Comparison of ENCODE assay signal across 22 cellular contexts in the genomic region with DNA sequence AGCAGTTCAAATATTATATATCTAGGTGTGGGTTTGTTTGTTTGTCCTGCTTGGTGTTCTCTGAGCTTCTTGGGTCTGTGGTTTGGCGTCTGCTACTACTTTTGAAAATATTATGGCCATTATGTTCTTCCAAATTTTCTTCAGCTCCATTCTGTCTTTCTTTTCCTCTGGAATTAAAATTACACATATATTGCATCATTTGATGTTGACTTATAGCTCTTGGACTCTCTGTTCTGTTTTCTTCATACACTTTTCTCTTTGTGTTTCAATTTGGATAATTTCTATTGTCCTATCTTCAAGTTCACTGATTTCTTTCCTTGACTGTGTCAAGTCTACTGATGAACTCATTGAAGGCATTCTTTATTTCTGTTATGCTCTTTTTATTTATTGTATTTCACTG.
DNase-seq lines count a peak whose midpoint lies in the region; ATAC-seq, FAIRE-seq and TF ChIP-seq lines count a peak whose summit lies in the region.
"Had no signal": no experiment of that assay in that cellular context is flagged by ENCODE, and none has a peak within 500 bp of the region (broad histone marks: within the 10 kb centered on the region; RNA-seq: fewer than 3 reads in every experiment).

No MANE protein-coding gene starts in this region.

- H3K27me3 Mint-ChIP-seq in MCF 10A (ENCODE audit: insufficient read depth, unreplicated experiment), result no peaks in the 10 kb centered on the region

- ATAC-seq in K562, result no peak
- no peak for ATAC-seq in HG03139 (IDR thresholded peaks at IDR 0.05; ENCODE audit: unreplicated experiment)
- ATAC-seq in HG02678 (IDR thresholded peaks at IDR 0.05; ENCODE audit: unreplicated experiment), result no peak
- ATAC-seq in HG03457 (IDR thresholded peaks at IDR 0.05; ENCODE audit: unreplicated experiment), result no peak

- H3K4me3 ChIP-seq in breast epithelium (no peak overlapping the region), adipocyte (ENCODE audit: low read length) (no peak overlapping the region), K562 (no peak overlapping the region)
- H3K4me3 ChIP-seq: BLaER1 had no signal

- TF ChIP-seq POLR2A in breast epithelium (IDR thresholded peaks at IDR 0.05) (no peak), K562 (conservative IDR thresholded peaks at IDR 0.05) (no peak)

- no peak overlapping the region for H3K27ac ChIP-seq in breast epithelium
- H3K27ac ChIP-seq in K562 (ENCODE audit: extremely low read depth, low read depth, low read length), result no peak overlapping the region
- H3K27ac ChIP-seq: 22Rv1, BLaER1 had no signal

- H3K9ac ChIP-seq in adipocyte (ENCODE audit: low read length) (no peak overlapping the region), K562 (ENCODE audit: insufficient read depth in 1 of 2, low read depth in 2 of 2, low read length in 2 of 2) (no peak overlapping the region)
- H3K9ac ChIP-seq: BLaER1 had no signal

- POLR2A ChIA-PET in MCF 10A (lab: Yijun Ruan, JAX) (interaction anchor here (0.5 to 0.6 kb wide), 2 partner anchors 9 to 385 kb away, joined by 4 to 5 read pairs; no protein-coding TSS in a partner anchor), K562 (lab: Yijun Ruan, JAX) (no interaction called here)

- BruUV-seq in MCF 10A (replicated peaks; lab: Mats Ljungman, UMichigan) (no TSS peak), K562 (replicated peaks; lab: Mats Ljungman, UMichigan) (no TSS peak)

- H3K79me2 ChIP-seq in K562 (ENCODE audit: control insufficient read depth, insufficient read depth, low read length), result no peaks in the 10 kb centered on the region

- FAIRE-seq in GM19239 (lab: Jason Lieb, UNC) (peak; percentile 80), K562 (lab: Jason Lieb, UNC) (no peak)
- FAIRE-seq: G401.6, GM12891 had no signal

- H4K20me1 ChIP-seq in K562 (replicated peaks; ENCODE audit: control insufficient read depth, insufficient read depth, low read length), result no peaks in the 10 kb centered on the region
- H4K20me1 ChIP-seq: BLaER1 had no signal

- in situ Hi-C loops in K562 (cut with MboI), result no loop called here

- CTCF ChIA-PET in MCF 10A (lab: Yijun Ruan, JAX) (no interaction called here), K562 (lab: Yijun Ruan, JAX; ENCODE audit: low intra/inter-chr PET ratio) (no interaction called here)

- no peaks in the 10 kb centered on the region for H3K36me3 Mint-ChIP-seq in MCF 10A (ENCODE audit: insufficient read depth, unreplicated experiment)
- H3K36me3 Mint-ChIP-seq: CD14-positive monocyte; CD4-positive, alpha-beta memory T cell; CD4-positive, CD25-positive, alpha-beta regulatory T cell; CD8-positive, alpha-beta memory T cell had no signal

- no peaks in the 10 kb centered on the region for H3K36me3 ChIP-seq in breast epithelium
- no peaks in the 10 kb centered on the region for H3K36me3 ChIP-seq in adipocyte (ENCODE audit: control insufficient read depth, insufficient read depth, low read length, severe bottlenecking)
- no peaks in the 10 kb centered on the region for H3K36me3 ChIP-seq in K562 (ENCODE audit: control insufficient read depth, insufficient read depth, low read length)
- H3K36me3 ChIP-seq: BE2C, BLaER1 had no signal

- no peak overlapping the region for H3K4me3 Mint-ChIP-seq in MCF 10A (ENCODE audit: unreplicated experiment)
- H3K4me3 Mint-ChIP-seq: CD14-positive monocyte; CD4-positive, alpha-beta memory T cell; CD4-positive, CD25-positive, alpha-beta regulatory T cell; CD8-positive, alpha-beta memory T cell had no signal

- no peak overlapping the region for H3K4me2 ChIP-seq in K562 (ENCODE audit: insufficient read depth, low read length)
- H3K4me2 ChIP-seq: BLaER1 had no signal

- no peak for TF ChIP-seq CTCF in MCF 10A (IDR thresholded peaks at IDR 0.05; ENCODE audit: unreplicated experiment)
- TF ChIP-seq CTCF in breast epithelium (IDR thresholded peaks at IDR 0.05), result no peak
- TF ChIP-seq CTCF in K562 (IDR thresholded peaks at IDR 0.05 in 2 of 3, conservative IDR thresholded peaks at IDR 0.05 in 1 of 3; ENCODE audit: insufficient read depth in 2 of 3, low read depth in 1 of 3, low read length in 3 of 3), result no peak

- TF ChIP-seq EP300 in K562 (IDR thresholded peaks at IDR 0.05; ENCODE audit: low read length), result no peak

- H3K4me1 ChIP-seq in breast epithelium (no peaks in the 10 kb centered on the region), adipocyte (ENCODE audit: control insufficient read depth, insufficient read depth, low read length) (no peaks in the 10 kb centered on the region), K562 (replicated peaks in 1 of 2; ENCODE audit: control insufficient read depth in 2 of 2, insufficient read depth in 2 of 2, low read length in 2 of 2) (no peaks in the 10 kb centered on the region)
- H3K4me1 ChIP-seq: BE2C, BLaER1 had no signal

- H3K27me3 ChIP-seq in breast epithelium (peaks cover 0 to 26% of the 10 kb centered on the region in 2 donors), adipocyte (replicated peaks; ENCODE audit: control insufficient read depth, insufficient read depth, low read length) (peaks cover 4% of the 10 kb centered on the region), K562 (ENCODE audit: control insufficient read depth in 2 of 2, insufficient read depth in 2 of 2, low read length in 2 of 2) (no peaks in the 10 kb centered on the region; a peak in 1 of 5 replicates)
- H3K27me3 ChIP-seq: BE2C had no signal

- DNase-seq in MCF 10A (ENCODE audit: unreplicated experiment) (no peak), breast epithelium (ENCODE audit: low spot score in 2 of 2) (no peak), GM19239 (ENCODE audit: insufficient read length, low spot score) (no peak), adipocyte (ENCODE audit: low read depth) (peak; percentile 4), K562 (ENCODE audit: extremely low read depth in 1 of 4, low spot score in 3 of 4) (no peak)
- DNase-seq: ACHN; BE2C; C1 segment of cervical spinal cord; CD4-positive, alpha-beta memory T cell; CD4-positive, CD25-positive, alpha-beta regulatory T cell; CD8-positive, alpha-beta memory T cell; COR-L47; DMS79 treated with DMSO at 0.1 percent for 48 hours; GF-D8 had no signal

- H3K4me1 Mint-ChIP-seq in MCF 10A (ENCODE audit: insufficient read depth, unreplicated experiment), result peaks cover 6% of the 10 kb centered on the region
- H3K4me1 Mint-ChIP-seq: CD14-positive monocyte; CD4-positive, alpha-beta memory T cell; CD4-positive, CD25-positive, alpha-beta regulatory T cell; CD8-positive, alpha-beta memory T cell had no signal

- intact Hi-C loops in MCF 10A (cut with micrococcal nuclease), result no loop called here
- intact Hi-C loops in breast epithelium (cut with DNase I; ENCODE audit: low total_unique reads), result no loop called here
- intact Hi-C loops in K562 (cut with micrococcal nuclease), result no loop called here

- H3K9me1 ChIP-seq in K562 (ENCODE audit: control insufficient read depth, insufficient read depth, low read length), result no peaks in the 10 kb centered on the region

- peaks cover 0 to 6% of the 10 kb centered on the region in 2 donors for H3K9me3 ChIP-seq in breast epithelium
- H3K9me3 ChIP-seq in adipocyte (ENCODE audit: control insufficient read depth, low read length), result peaks cover 35% of the 10 kb centered on the region
- no peaks in the 10 kb centered on the region for H3K9me3 ChIP-seq in K562 (replicated peaks; ENCODE audit: control insufficient read depth, insufficient read depth, low read depth, low read length)
- H3K9me3 ChIP-seq: BE2C had no signal

- no peak overlapping the region for H2AFZ ChIP-seq in K562 (ENCODE audit: low read depth, low read length)

- H3K9me3 Mint-ChIP-seq in MCF 10A (ENCODE audit: unreplicated experiment), result peaks cover 15% of the 10 kb centered on the region

- 30% methylated on average over 1 of the region's 1 CpG for WGBS in K562 (ENCODE audit: insufficient coverage, low coverage, missing lambda C conversion rate)

- peak overlapping the region; percentile 58 for H3K27ac Mint-ChIP-seq in MCF 10A (ENCODE audit: low read depth, unreplicated experiment)
- H3K27ac Mint-ChIP-seq: CD14-positive monocyte; CD4-positive, alpha-beta memory T cell; CD4-positive, CD25-positive, alpha-beta regulatory T cell; CD8-positive, alpha-beta memory T cell had no signal

- no peak for TF ChIP-seq RAD21 in K562 (CRISPR knock-in tag; conservative IDR thresholded peaks at IDR 0.05 in 1 of 2, IDR thresholded peaks at IDR 0.05 in 1 of 2)

TF ChIP-seq in K562, 482 proteins besides CTCF, POLR2A, EP300 and RAD21:
- TF ChIP-seq CEBPG (CRISPR knock-in tag; IDR thresholded peaks at IDR 0.05) (no peak), CEBPG (tag; conservative IDR thresholded peaks at IDR 0.05 in 1 of 2, IDR thresholded peaks at IDR 0.05 in 1 of 2) (peak; percentile 15 to 82; a peak in 2 of 4 replicates), PURB (CRISPR knock-in tag; IDR thresholded peaks at IDR 0.05; ENCODE audit: low read depth) (no peak), KLF6 (CRISPR knock-in tag; IDR thresholded peaks at IDR 0.05; ENCODE audit: borderline replicate concordance) (no peak), RAD51 (IDR thresholded peaks at IDR 0.05; ENCODE audit: borderline replicate concordance, low read depth) (no peak), TRIM24 (IDR thresholded peaks at IDR 0.05) (peak; percentile 41 to 73; a peak in 2 of 4 replicates)
- TF ChIP-seq, protein P1, sequence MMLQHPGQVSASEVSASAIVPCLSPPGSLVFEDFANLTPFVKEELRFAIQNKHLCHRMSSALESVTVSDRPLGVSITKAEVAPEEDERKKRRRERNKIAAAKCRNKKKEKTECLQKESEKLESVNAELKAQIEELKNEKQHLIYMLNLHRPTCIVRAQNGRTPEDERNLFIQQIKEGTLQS (IDR thresholded peaks at IDR 0.05), result peak; percentile 66
- TF ChIP-seq, protein P1 (CRISPR knock-in tag; conservative IDR thresholded peaks at IDR 0.05), result no peak
